Comparison of ENCODE assay signal across 15 cellular contexts in genomic region chr11:112780351-112781043, GRCh38.
DNase-seq lines count a peak whose midpoint lies in the region; TF ChIP-seq lines count a peak whose summit lies in the region.
"Had no signal": no experiment of that assay in that cellular context is flagged by ENCODE, and none has a peak within 500 bp of the region (broad histone marks: within the 10 kb centered on the region; RNA-seq: fewer than 3 reads in every experiment).

No MANE protein-coding gene starts in this region.

- intact Hi-C loops in colonic mucosa (cut with DNase I), result no loop called here

- H3K4me1 ChIP-seq in right atrium auricular region (peaks cover 0 to 65% of the 10 kb centered on the region in 2 donors), colonic mucosa (no peaks in the 10 kb centered on the region)

- H3K27me3 ChIP-seq in right atrium auricular region (no peaks in the 10 kb centered on the region), colonic mucosa (no peaks in the 10 kb centered on the region)

- TF ChIP-seq CTCF in astrocyte of the cerebellum (IDR thresholded peaks at IDR 0.05; ENCODE audit: low read depth, low read length, missing control alignments) (peak; percentile 39), right atrium auricular region (IDR thresholded peaks at IDR 0.05) (no peak), colonic mucosa (IDR thresholded peaks at IDR 0.05) (no peak)

- H3K27ac ChIP-seq in right atrium auricular region, result peak overlapping the region; percentile 58 to 94
- no peak overlapping the region for H3K27ac ChIP-seq in colonic mucosa

- H3K9me3 ChIP-seq in right atrium auricular region (no peaks in the 10 kb centered on the region), colonic mucosa (no peaks in the 10 kb centered on the region)

- H3K36me3 ChIP-seq in right atrium auricular region (no peaks in the 10 kb centered on the region), colonic mucosa (no peaks in the 10 kb centered on the region)

- no peak overlapping the region for H3K4me3 ChIP-seq in astrocyte of the cerebellum (ENCODE audit: low read depth, low read length)
- no peak overlapping the region for H3K4me3 ChIP-seq in right atrium auricular region
- no peak overlapping the region for H3K4me3 ChIP-seq in colonic mucosa
- H3K4me3 ChIP-seq: lung had no signal

- no peak overlapping the region for H3K9ac ChIP-seq in colonic mucosa (ENCODE audit: low read depth in 2 of 2, low read length in 2 of 2)

- DNase-seq in A172 (ENCODE audit: low spot score), result peak; percentile 54
- peak; percentile 77 for DNase-seq in HT1080 (ENCODE audit: low read depth)
- peak; percentile 62 for DNase-seq in astrocyte of the cerebellum (ENCODE audit: low read depth)
- DNase-seq in right atrium auricular region (ENCODE audit: low spot score), result peak; percentile 86
- DNase-seq in amniotic stem cell (lab: John Stamatoyannopoulos, UW), result no peak
- DNase-seq in erythroblast (lab: John Stamatoyannopoulos, UW), result no peak
- DNase-seq in colonic mucosa, result no peak
- no peak for DNase-seq in HCEC 1CT
- DNase-seq: ACHN; activated CD4-positive, CD25-positive, alpha-beta regulatory T cell treated with anti-CD3 and anti-CD28 coated beads, Interleukin-2, amount 50 U/mL, for 72 hours; activated T-cell treated with anti-CD3 and anti-CD28 coated beads, Interleukin-2, amount 50 U/mL, for 24 hours; NCI-H1436; NCI-H526 treated with DMSO at 0.1 percent for 48 hours; stimulated activated CD4-positive, alpha-beta T cell treated with anti-CD3 and anti-CD28 coated beads, Interleukin-15, amount 100 ng/mL, for 24 hours had no signal

- no peak for TF ChIP-seq POLR2A in erythroblast (IDR thresholded peaks at IDR 0.05; ENCODE audit: low read length)

- in situ Hi-C loops in astrocyte of the cerebellum (cut with HindIII; ENCODE audit: low sequenced_read_pairs), result no loop called here

Comparison
In these comparisons a context has a peak if more than half of its experiments do, and no peak if none do; other contexts are left out.
1. DNase-seq: peak in A172 (single experiment), HT1080 (single experiment), astrocyte of the cerebellum (single experiment) and right atrium auricular region (single experiment); none in amniotic stem cell (single experiment), erythroblast (0 of 2), colonic mucosa (single experiment) and HCEC 1CT (single experiment).